In genomic region chr6:39366875-39367618, GRCh38 we compare ENCODE assay signal across 1 cellular context.
TF ChIP-seq lines count a peak whose summit lies in the region.

No MANE protein-coding gene starts in this region.

TF ChIP-seq in GM12878, 131 proteins besides CTCF, POLR2A, EP300 and RAD21:
- peak; percentile 51; the same call in 1 of the 2 replicates for TF ChIP-seq BMI1 (IDR thresholded peaks at IDR 0.05; ENCODE audit: borderline replicate concordance)
- TF ChIP-seq ESRRA (IDR thresholded peaks at IDR 0.05; ENCODE audit: low read length), result no peak
